Comparison of ENCODE assay signal across 8 cellular contexts in genomic region chr14:33951183-33951840, GRCh38. TPM values are rescaled to one million over a fixed set of nuclear protein-coding genes. Genes with fewer than 3 reads are reported as not detected.
DNase-seq lines count a peak whose midpoint lies in the region; ATAC-seq and TF ChIP-seq lines count a peak whose summit lies in the region.

No MANE protein-coding gene starts in this region.

- peak overlapping the region in 3 of 4 donors; percentile 13 to 31 (median 15) for H3K4me3 Mint-ChIP-seq in CD4-positive, CD25-positive, alpha-beta regulatory T cell
- H3K4me3 Mint-ChIP-seq in chondrocyte (ENCODE audit: unreplicated experiment), result peak overlapping the region; percentile 82
- H3K4me3 Mint-ChIP-seq in natural killer cell, result peak overlapping the region; percentile 64

- no peak for DNase-seq in CD4-positive, CD25-positive, alpha-beta regulatory T cell
- DNase-seq in chondrocyte (ENCODE audit: low spot score) (no peak), natural killer cell (no peak), dedifferentiated amniotic fluid mesenchymal stem cell (ENCODE audit: extremely low spot score) (no peak), superior temporal gyrus (ENCODE audit: extremely low spot score) (no peak), NCI-H187 treated with DMSO at 0.1 percent for 48 hours (lab: John Stamatoyannopoulos, UW) (no peak)
- DNase-seq in stimulated activated CD4-positive, alpha-beta T cell treated with anti-CD3 and anti-CD28 coated beads, Interleukin-15, amount 100 ng/mL, for 24 hours, result no peak

- ATAC-seq in CD4-positive, CD25-positive, alpha-beta regulatory T cell (ENCODE audit: low read depth in 2 of 2), result no peak
- no peak for ATAC-seq in natural killer cell

- no peaks in the 10 kb centered on the region for H3K36me3 Mint-ChIP-seq in CD4-positive, CD25-positive, alpha-beta regulatory T cell
- H3K36me3 Mint-ChIP-seq in chondrocyte (ENCODE audit: low read depth), result no peaks in the 10 kb centered on the region
- no peaks in the 10 kb centered on the region for H3K36me3 Mint-ChIP-seq in natural killer cell

- H3K27ac ChIP-seq in CD4-positive, CD25-positive, alpha-beta regulatory T cell (ENCODE audit: insufficient read depth, low read length, poor library complexity, severe bottlenecking), result no peak overlapping the region
- H3K27ac ChIP-seq in KOPT-K1 (ENCODE audit: low read depth, low read length, poor library complexity, severe bottlenecking), result peak overlapping the region; percentile 45

- H3K27me3 ChIP-seq in CD4-positive, CD25-positive, alpha-beta regulatory T cell (ENCODE audit: control insufficient read depth, insufficient read depth, low read length), result peaks cover 14% of the 10 kb centered on the region

- peaks cover 63% of the 10 kb centered on the region for H3K27me3 Mint-ChIP-seq in CD4-positive, CD25-positive, alpha-beta regulatory T cell
- H3K27me3 Mint-ChIP-seq in chondrocyte (ENCODE audit: low read depth) (peaks cover 34% of the 10 kb centered on the region), natural killer cell (ENCODE audit: low read depth in 2 of 2) (peaks cover 33 to 60% of the 10 kb centered on the region in 2 donors)

- TF ChIP-seq CTCF in chondrocyte (IDR thresholded peaks at IDR 0.05) (no peak), natural killer cell (IDR thresholded peaks at IDR 0.05) (no peak)

- H3K36me3 ChIP-seq in CD4-positive, CD25-positive, alpha-beta regulatory T cell (ENCODE audit: control insufficient read depth, insufficient read depth, low read length), result no peaks in the 10 kb centered on the region
- no peaks in the 10 kb centered on the region for H3K36me3 ChIP-seq in KOPT-K1 (ENCODE audit: insufficient read depth, low read length)

- intact Hi-C loops in natural killer cell (cut with micrococcal nuclease), result no loop called here

- H3K27ac Mint-ChIP-seq in CD4-positive, CD25-positive, alpha-beta regulatory T cell, result no peak overlapping the region
- H3K27ac Mint-ChIP-seq in chondrocyte (ENCODE audit: unreplicated experiment), result no peak overlapping the region
- H3K27ac Mint-ChIP-seq in natural killer cell, result no peak overlapping the region

- H3K4me1 Mint-ChIP-seq in CD4-positive, CD25-positive, alpha-beta regulatory T cell, result peaks cover 0 to 13% (median 1%) of the 10 kb centered on the region in 4 donors
- H3K4me1 Mint-ChIP-seq in chondrocyte (ENCODE audit: low read depth), result peaks cover 26% of the 10 kb centered on the region
- H3K4me1 Mint-ChIP-seq in natural killer cell, result peaks cover 18 to 19% of the 10 kb centered on the region in 2 donors

- no peaks in the 10 kb centered on the region for H3K9me3 ChIP-seq in CD4-positive, CD25-positive, alpha-beta regulatory T cell (ENCODE audit: control insufficient read depth in 2 of 2, low read length in 2 of 2)
- no peaks in the 10 kb centered on the region for H3K9me3 ChIP-seq in KOPT-K1 (ENCODE audit: insufficient read depth, low read length, poor library complexity, severe bottlenecking)

- H3K4me3 ChIP-seq in CD4-positive, CD25-positive, alpha-beta regulatory T cell (ENCODE audit: low read depth, low read length), result no peak overlapping the region

- H3K4me1 ChIP-seq in CD4-positive, CD25-positive, alpha-beta regulatory T cell (ENCODE audit: control insufficient read depth, insufficient read depth, low read length, poor library complexity, severe bottlenecking), result peaks cover 8% of the 10 kb centered on the region

- H3K9me3 Mint-ChIP-seq in CD4-positive, CD25-positive, alpha-beta regulatory T cell, result peaks cover 0 to 3% (median 0%) of the 10 kb centered on the region in 7 donors
- H3K9me3 Mint-ChIP-seq in chondrocyte (ENCODE audit: low read depth), result no peaks in the 10 kb centered on the region
- H3K9me3 Mint-ChIP-seq in natural killer cell, result no peaks in the 10 kb centered on the region

RNA-seq across cellular contexts. Expression of gene EGLN3, which starts 0.4 kb away (rescaled TPM):
- total RNA-seq in CD4-positive, CD25-positive, alpha-beta regulatory T cell, result 1.4 TPM
- under 1 TPM in 1 of 4 donors, not detected in 3; 0.24 TPM for polyA plus RNA-seq in CD4-positive, CD25-positive, alpha-beta regulatory T cell
- total RNA-seq in chondrocyte (2.8 TPM in 2 of 3 replicates, not detected in the other), natural killer cell (1 to 10 TPM in 1 of 3 donors, under 1 TPM in 2; 0.52 to 1.1 (median 0.57) TPM)

Comparison
In these comparisons a context has a peak if more than half of its experiments do, and no peak if none do; other contexts are left out.
1. H3K4me3 Mint-ChIP-seq: peak in every context shown above with its lines; median percentile 82 in chondrocyte; 64 in natural killer cell; 15 in CD4-positive, CD25-positive, alpha-beta regulatory T cell.